In the genomic region with DNA sequence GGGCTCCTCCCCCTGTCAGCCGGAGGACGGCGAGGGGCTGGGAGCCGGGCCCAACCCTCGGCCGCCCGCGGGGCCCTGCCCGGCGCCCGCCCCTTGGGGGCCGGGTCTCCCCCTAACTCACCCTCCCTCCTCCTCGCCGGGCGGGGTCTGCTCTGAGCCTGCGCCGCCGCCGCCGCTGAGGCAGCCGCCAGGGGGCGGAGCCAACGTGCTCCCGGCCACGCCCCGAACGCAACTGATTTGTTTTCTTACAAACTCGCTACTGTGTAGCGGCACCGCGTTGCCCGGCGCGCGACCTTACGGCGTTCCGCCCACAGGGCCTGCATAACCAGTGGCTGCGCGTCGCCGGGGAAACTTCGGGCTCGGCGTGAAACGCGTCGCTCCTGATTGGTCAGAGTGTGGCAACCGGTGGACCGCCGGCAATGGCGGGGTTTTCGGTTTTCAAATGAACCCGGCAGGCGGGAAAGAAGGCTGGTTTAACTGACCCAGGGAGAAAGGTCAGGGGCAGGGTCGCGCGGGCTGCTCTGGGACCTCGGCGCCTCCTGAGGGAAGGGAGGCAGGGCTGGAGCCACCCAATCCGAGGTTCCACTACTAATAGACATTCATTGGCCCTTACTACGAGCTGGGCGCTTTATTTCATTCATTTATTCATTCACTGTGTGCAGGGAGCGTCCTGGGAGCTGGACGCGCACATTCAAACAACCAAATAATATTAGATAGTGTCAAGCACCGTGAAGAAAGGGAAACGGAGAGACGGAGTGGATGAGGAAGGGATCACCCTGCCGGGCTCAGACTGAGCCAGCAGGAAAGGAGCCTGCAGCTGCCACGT, we compare ENCODE assay signal across 1 cellular context.
TF ChIP-seq lines count a peak whose summit lies in the region.

A gene (minus strand): TSS at position 154 of the 826 bp plus-strand sequence. CDS start 326 bp downstream, outside the sequence.

TF ChIP-seq in K562, 482 proteins besides CTCF, POLR2A, EP300 and RAD21 (continued from another document and continues in another):
- TF ChIP-seq, protein P1, sequence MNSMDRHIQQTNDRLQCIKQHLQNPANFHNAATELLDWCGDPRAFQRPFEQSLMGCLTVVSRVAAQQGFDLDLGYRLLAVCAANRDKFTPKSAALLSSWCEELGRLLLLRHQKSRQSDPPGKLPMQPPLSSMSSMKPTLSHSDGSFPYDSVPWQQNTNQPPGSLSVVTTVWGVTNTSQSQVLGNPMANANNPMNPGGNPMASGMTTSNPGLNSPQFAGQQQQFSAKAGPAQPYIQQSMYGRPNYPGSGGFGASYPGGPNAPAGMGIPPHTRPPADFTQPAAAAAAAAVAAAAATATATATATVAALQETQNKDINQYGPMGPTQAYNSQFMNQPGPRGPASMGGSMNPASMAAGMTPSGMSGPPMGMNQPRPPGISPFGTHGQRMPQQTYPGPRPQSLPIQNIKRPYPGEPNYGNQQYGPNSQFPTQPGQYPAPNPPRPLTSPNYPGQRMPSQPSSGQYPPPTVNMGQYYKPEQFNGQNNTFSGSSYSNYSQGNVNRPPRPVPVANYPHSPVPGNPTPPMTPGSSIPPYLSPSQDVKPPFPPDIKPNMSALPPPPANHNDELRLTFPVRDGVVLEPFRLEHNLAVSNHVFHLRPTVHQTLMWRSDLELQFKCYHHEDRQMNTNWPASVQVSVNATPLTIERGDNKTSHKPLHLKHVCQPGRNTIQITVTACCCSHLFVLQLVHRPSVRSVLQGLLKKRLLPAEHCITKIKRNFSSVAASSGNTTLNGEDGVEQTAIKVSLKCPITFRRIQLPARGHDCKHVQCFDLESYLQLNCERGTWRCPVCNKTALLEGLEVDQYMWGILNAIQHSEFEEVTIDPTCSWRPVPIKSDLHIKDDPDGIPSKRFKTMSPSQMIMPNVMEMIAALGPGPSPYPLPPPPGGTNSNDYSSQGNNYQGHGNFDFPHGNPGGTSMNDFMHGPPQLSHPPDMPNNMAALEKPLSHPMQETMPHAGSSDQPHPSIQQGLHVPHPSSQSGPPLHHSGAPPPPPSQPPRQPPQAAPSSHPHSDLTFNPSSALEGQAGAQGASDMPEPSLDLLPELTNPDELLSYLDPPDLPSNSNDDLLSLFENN (IDR thresholded peaks at IDR 0.05; ENCODE audit: low read depth in 2 of 2, low read length in 2 of 2), result no peak
- TF ChIP-seq, protein P2, sequence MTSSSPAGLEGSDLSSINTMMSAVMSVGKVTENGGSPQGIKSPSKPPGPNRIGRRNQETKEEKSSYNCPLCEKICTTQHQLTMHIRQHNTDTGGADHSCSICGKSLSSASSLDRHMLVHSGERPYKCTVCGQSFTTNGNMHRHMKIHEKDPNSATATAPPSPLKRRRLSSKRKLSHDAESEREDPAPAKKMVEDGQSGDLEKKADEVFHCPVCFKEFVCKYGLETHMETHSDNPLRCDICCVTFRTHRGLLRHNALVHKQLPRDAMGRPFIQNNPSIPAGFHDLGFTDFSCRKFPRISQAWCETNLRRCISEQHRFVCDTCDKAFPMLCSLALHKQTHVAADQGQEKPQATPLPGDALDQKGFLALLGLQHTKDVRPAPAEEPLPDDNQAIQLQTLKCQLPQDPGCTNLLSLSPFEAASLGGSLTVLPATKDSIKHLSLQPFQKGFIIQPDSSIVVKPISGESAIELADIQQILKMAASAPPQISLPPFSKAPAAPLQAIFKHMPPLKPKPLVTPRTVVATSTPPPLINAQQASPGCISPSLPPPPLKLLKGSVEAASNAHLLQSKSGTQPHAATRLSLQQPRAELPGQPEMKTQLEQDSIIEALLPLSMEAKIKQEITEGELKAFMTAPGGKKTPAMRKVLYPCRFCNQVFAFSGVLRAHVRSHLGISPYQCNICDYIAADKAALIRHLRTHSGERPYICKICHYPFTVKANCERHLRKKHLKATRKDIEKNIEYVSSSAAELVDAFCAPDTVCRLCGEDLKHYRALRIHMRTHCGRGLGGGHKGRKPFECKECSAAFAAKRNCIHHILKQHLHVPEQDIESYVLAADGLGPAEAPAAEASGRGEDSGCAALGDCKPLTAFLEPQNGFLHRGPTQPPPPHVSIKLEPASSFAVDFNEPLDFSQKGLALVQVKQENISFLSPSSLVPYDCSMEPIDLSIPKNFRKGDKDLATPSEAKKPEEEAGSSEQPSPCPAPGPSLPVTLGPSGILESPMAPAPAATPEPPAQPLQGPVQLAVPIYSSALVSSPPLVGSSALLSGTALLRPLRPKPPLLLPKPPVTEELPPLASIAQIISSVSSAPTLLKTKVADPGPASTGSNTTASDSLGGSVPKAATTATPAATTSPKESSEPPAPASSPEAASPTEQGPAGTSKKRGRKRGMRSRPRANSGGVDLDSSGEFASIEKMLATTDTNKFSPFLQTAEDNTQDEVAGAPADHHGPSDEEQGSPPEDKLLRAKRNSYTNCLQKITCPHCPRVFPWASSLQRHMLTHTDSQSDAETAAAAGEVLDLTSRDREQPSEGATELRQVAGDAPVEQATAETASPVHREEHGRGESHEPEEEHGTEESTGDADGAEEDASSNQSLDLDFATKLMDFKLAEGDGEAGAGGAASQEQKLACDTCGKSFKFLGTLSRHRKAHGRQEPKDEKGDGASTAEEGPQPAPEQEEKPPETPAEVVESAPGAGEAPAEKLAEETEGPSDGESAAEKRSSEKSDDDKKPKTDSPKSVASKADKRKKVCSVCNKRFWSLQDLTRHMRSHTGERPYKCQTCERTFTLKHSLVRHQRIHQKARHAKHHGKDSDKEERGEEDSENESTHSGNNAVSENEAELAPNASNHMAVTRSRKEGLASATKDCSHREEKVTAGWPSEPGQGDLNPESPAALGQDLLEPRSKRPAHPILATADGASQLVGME (CRISPR knock-in tag; IDR thresholded peaks at IDR 0.05), result no peak
- TF ChIP-seq RBM17 (IDR thresholded peaks at IDR 0.05; ENCODE audit: borderline replicate concordance, low read depth, low read length) (no peak), ZNF146 (CRISPR knock-in tag; IDR thresholded peaks at IDR 0.05; ENCODE audit: unreplicated experiment) (no peak), PTRF (tag; IDR thresholded peaks at IDR 0.05) (no peak), ZNF57 (CRISPR knock-in tag; IDR thresholded peaks at IDR 0.05) (no peak), HNRNPL (IDR thresholded peaks at IDR 0.05; ENCODE audit: low read depth, low read length) (no peak), MEF2A (IDR thresholded peaks at IDR 0.05; ENCODE audit: control insufficient read depth, low read depth, low read length) (no peak), SRSF9 (IDR thresholded peaks at IDR 0.05; ENCODE audit: borderline replicate concordance, low read depth, low read length) (no peak), ELF4 (CRISPR knock-in tag; IDR thresholded peaks at IDR 0.05) (no peak), FOXA3 (CRISPR knock-in tag; conservative IDR thresholded peaks at IDR 0.05 in 1 of 2, IDR thresholded peaks at IDR 0.05 in 1 of 2) (0 out of 4 replicates have a peak, but pooled peaks of 1 of the 2 experiments have one; percentile 2), RBM14 (IDR thresholded peaks at IDR 0.05; ENCODE audit: borderline replicate concordance, insufficient read depth, low read depth, low read length) (no peak), SREBF1 (IDR thresholded peaks at IDR 0.05; ENCODE audit: borderline replicate concordance, low read depth, low read length) (no peak), NR4A1 (CRISPR knock-in tag; IDR thresholded peaks at IDR 0.05) (no peak), NR4A1 (tag; IDR thresholded peaks at IDR 0.05) (peak; percentile 76), HMG20A (CRISPR knock-in tag; conservative IDR thresholded peaks at IDR 0.05) (no peak), SMARCC2 (IDR thresholded peaks at IDR 0.05; ENCODE audit: low read depth) (no peak), FOXK1 (CRISPR knock-in tag; IDR thresholded peaks at IDR 0.05; ENCODE audit: borderline replicate concordance) (no peak), CHD2 (IDR thresholded peaks at IDR 0.05; ENCODE audit: low read depth, low read length) (peak; percentile 84), ZBTB8A (IDR thresholded peaks at IDR 0.05; ENCODE audit: partially characterized antibody) (no peak), KAT2B (IDR thresholded peaks at IDR 0.05; ENCODE audit: low read depth, low read length) (no peak), ADNP (tag; IDR thresholded peaks at IDR 0.05) (no peak), NCOA2 (IDR thresholded peaks at IDR 0.05; ENCODE audit: partially characterized antibody in 2 of 2) (no peak), XRCC5 (IDR thresholded peaks at IDR 0.05; ENCODE audit: low read depth, low read length) (0 out of 2 replicates have a peak, but pooled peaks have one; percentile 51), ZNF584 (CRISPR knock-in tag; IDR thresholded peaks at IDR 0.05; ENCODE audit: low read depth) (no peak), RBM22 (IDR thresholded peaks at IDR 0.05; ENCODE audit: low read depth, low read length, poor library complexity, severe bottlenecking) (peak; percentile 22), HDAC1 (IDR thresholded peaks at IDR 0.05) (peak in 1 of 2 experiments; percentile 98; a peak in 3 of 4 replicates), NR2C2 (CRISPR knock-in tag; IDR thresholded peaks at IDR 0.05) (peak; percentile 71; the same call in 1 of the 2 replicates), NR2C2 (tag; IDR thresholded peaks at IDR 0.05) (peak; percentile 98), MEF2D (tag; conservative IDR thresholded peaks at IDR 0.05; ENCODE audit: low read depth) (no peak)
- TF ChIP-seq, protein P3, sequence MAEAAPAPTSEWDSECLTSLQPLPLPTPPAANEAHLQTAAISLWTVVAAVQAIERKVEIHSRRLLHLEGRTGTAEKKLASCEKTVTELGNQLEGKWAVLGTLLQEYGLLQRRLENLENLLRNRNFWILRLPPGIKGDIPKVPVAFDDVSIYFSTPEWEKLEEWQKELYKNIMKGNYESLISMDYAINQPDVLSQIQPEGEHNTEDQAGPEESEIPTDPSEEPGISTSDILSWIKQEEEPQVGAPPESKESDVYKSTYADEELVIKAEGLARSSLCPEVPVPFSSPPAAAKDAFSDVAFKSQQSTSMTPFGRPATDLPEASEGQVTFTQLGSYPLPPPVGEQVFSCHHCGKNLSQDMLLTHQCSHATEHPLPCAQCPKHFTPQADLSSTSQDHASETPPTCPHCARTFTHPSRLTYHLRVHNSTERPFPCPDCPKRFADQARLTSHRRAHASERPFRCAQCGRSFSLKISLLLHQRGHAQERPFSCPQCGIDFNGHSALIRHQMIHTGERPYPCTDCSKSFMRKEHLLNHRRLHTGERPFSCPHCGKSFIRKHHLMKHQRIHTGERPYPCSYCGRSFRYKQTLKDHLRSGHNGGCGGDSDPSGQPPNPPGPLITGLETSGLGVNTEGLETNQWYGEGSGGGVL (CRISPR knock-in tag; IDR thresholded peaks at IDR 0.05), result no peak
- TF ChIP-seq, protein P4, sequence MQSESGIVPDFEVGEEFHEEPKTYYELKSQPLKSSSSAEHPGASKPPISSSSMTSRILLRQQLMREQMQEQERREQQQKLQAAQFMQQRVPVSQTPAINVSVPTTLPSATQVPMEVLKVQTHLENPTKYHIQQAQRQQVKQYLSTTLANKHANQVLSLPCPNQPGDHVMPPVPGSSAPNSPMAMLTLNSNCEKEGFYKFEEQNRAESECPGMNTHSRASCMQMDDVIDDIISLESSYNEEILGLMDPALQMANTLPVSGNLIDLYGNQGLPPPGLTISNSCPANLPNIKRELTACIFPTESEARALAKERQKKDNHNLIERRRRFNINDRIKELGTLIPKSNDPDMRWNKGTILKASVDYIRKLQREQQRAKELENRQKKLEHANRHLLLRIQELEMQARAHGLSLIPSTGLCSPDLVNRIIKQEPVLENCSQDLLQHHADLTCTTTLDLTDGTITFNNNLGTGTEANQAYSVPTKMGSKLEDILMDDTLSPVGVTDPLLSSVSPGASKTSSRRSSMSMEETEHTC (IDR thresholded peaks at IDR 0.05), result no peak
- TF ChIP-seq, protein P5, sequence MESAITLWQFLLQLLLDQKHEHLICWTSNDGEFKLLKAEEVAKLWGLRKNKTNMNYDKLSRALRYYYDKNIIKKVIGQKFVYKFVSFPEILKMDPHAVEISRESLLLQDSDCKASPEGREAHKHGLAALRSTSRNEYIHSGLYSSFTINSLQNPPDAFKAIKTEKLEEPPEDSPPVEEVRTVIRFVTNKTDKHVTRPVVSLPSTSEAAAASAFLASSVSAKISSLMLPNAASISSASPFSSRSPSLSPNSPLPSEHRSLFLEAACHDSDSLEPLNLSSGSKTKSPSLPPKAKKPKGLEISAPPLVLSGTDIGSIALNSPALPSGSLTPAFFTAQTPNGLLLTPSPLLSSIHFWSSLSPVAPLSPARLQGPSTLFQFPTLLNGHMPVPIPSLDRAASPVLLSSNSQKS (CRISPR knock-in tag; IDR thresholded peaks at IDR 0.05), result no peak
- TF ChIP-seq, protein P6, sequence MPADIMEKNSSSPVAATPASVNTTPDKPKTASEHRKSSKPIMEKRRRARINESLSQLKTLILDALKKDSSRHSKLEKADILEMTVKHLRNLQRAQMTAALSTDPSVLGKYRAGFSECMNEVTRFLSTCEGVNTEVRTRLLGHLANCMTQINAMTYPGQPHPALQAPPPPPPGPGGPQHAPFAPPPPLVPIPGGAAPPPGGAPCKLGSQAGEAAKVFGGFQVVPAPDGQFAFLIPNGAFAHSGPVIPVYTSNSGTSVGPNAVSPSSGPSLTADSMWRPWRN (IDR thresholded peaks at IDR 0.05; ENCODE audit: low read depth), result peak; percentile 48; the same call in 1 of the 2 replicates
- TF ChIP-seq, protein P7, sequence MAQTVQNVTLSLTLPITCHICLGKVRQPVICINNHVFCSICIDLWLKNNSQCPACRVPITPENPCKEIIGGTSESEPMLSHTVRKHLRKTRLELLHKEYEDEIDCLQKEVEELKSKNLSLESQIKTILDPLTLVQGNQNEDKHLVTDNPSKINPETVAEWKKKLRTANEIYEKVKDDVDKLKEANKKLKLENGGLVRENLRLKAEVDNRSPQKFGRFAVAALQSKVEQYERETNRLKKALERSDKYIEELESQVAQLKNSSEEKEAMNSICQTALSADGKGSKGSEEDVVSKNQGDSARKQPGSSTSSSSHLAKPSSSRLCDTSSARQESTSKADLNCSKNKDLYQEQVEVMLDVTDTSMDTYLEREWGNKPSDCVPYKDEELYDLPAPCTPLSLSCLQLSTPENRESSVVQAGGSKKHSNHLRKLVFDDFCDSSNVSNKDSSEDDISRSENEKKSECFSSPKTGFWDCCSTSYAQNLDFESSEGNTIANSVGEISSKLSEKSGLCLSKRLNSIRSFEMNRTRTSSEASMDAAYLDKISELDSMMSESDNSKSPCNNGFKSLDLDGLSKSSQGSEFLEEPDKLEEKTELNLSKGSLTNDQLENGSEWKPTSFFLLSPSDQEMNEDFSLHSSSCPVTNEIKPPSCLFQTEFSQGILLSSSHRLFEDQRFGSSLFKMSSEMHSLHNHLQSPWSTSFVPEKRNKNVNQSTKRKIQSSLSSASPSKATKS (CRISPR knock-in tag; IDR thresholded peaks at IDR 0.05), result no peak
- TF ChIP-seq, protein P8, sequence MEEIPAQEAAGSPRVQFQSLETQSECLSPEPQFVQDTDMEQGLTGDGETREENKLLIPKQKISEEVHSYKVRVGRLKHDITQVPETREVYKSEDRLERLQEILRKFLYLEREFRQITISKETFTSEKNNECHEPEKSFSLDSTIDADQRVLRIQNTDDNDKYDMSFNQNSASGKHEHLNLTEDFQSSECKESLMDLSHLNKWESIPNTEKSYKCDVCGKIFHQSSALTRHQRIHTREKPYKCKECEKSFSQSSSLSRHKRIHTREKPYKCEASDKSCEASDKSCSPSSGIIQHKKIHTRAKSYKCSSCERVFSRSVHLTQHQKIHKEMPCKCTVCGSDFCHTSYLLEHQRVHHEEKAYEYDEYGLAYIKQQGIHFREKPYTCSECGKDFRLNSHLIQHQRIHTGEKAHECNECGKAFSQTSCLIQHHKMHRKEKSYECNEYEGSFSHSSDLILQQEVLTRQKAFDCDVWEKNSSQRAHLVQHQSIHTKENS (CRISPR knock-in tag; IDR thresholded peaks at IDR 0.05), result no peak
- TF ChIP-seq, protein P9, sequence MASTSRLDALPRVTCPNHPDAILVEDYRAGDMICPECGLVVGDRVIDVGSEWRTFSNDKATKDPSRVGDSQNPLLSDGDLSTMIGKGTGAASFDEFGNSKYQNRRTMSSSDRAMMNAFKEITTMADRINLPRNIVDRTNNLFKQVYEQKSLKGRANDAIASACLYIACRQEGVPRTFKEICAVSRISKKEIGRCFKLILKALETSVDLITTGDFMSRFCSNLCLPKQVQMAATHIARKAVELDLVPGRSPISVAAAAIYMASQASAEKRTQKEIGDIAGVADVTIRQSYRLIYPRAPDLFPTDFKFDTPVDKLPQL (IDR thresholded peaks at IDR 0.05; ENCODE audit: extremely low read depth, insufficient read length), result no peak
